In genomic region chr7:72544486-72544885, GRCh38 we compare ENCODE assay signal across 36 cellular contexts.
"Had no signal": no experiment of that assay in that cellular context is flagged by ENCODE, and none has a peak within 500 bp of the region (broad histone marks: within the 10 kb centered on the region; RNA-seq: fewer than 3 reads in every experiment).

No MANE protein-coding gene starts in this region.

- H3K27me3 ChIP-seq: adrenal gland, ascending aorta, body of pancreas, brain microvascular endothelial cell, breast epithelium had no signal

- H3K27me3 Mint-ChIP-seq: activated B cell treated with CpG ODN at 0.5 μM for 24 hours; activated CD4-positive, alpha-beta memory T cell treated with anti-CD3 and anti-CD28 coated beads for 36 hours; activated CD4-positive, alpha-beta T cell treated with anti-CD3 and anti-CD28 coated beads, Interleukin-2, amount 10 ng/mL, durations not matched to agents 24 days and 14 days; activated CD8-positive, alpha-beta T cell treated with anti-CD3 and anti-CD28 coated beads for 36 hours; activated naive CD8-positive, alpha-beta T cell treated with anti-CD3 and anti-CD28 coated beads for 36 hours; activated T-helper 17 cell treated with anti-CD3 and anti-CD28 coated beads, Interleukin-2, amount 50 U/mL, for 72 hours had no signal

- H3K4me3 ChIP-seq: adrenal gland, ascending aorta, body of pancreas, breast epithelium had no signal

- H3K36me3 ChIP-seq: adrenal gland, ascending aorta, brain microvascular endothelial cell, breast epithelium had no signal

- H3K36me3 Mint-ChIP-seq: activated CD4-positive, alpha-beta memory T cell treated with anti-CD3 and anti-CD28 coated beads for 36 hours; activated naive CD4-positive, alpha-beta T cell treated with anti-CD3 and anti-CD28 coated beads, Interleukin-2, amount 50 U/mL, for 72 hours; activated naive CD8-positive, alpha-beta T cell treated with anti-CD3 and anti-CD28 coated beads for 36 hours had no signal

- H3K27ac ChIP-seq: adrenal gland, ascending aorta, body of pancreas, brain microvascular endothelial cell, breast epithelium, VCaP had no signal

- H3K4me1 ChIP-seq: adrenal gland, ascending aorta, body of pancreas, breast epithelium had no signal

- H3K4me1 Mint-ChIP-seq: activated B cell treated with CpG ODN at 0.5 μM for 24 hours; activated CD4-positive, alpha-beta T cell treated with anti-CD3 and anti-CD28 coated beads, Interleukin-2, amount 10 ng/mL, durations not matched to agents 24 days and 14 days; activated naive CD8-positive, alpha-beta T cell treated with anti-CD3 and anti-CD28 coated beads for 36 hours; activated T-helper 17 cell treated with anti-CD3 and anti-CD28 coated beads, Interleukin-2, amount 50 U/mL, for 72 hours had no signal

- H3K27ac Mint-ChIP-seq: activated B cell treated with CpG ODN at 0.5 μM for 24 hours; activated CD4-positive, alpha-beta memory T cell treated with anti-CD3 and anti-CD28 coated beads for 36 hours; activated CD4-positive, alpha-beta T cell treated with anti-CD3 and anti-CD28 coated beads, Interleukin-2, amount 10 ng/mL, durations not matched to agents 24 days and 14 days; activated CD8-positive, alpha-beta T cell treated with anti-CD3 and anti-CD28 coated beads for 36 hours; activated naive CD4-positive, alpha-beta T cell treated with anti-CD3 and anti-CD28 coated beads for 36 hours; activated naive CD4-positive, alpha-beta T cell treated with anti-CD3 and anti-CD28 coated beads, Interleukin-2, amount 50 U/mL, for 72 hours; activated naive CD8-positive, alpha-beta T cell treated with anti-CD3 and anti-CD28 coated beads for 36 hours; activated T-cell treated with anti-CD3 and anti-CD28 coated beads, Interleukin-2, amount 50 U/mL, for 72 hours; activated T-helper 1 cell treated with anti-CD3 and anti-CD28 coated beads, Interleukin-12 subunit alpha, Interleukin-12 subunit beta, Interleukin-2, Interleukin-4 antibody, amounts not matched to agents 30 ng/mL and 10 ng/mL and 1 ng/mL, durations not matched to agents 14 hours and 24 hours and 36 hours; activated T-helper 17 cell treated with anti-CD3 and anti-CD28 coated beads, Interleukin-2, amount 50 U/mL, for 72 hours; T-helper 1 cell treated with Interleukin-12 subunit alpha and Interleukin-12 subunit beta and Interleukin-4 antibody, amounts not matched to agents 30 μg/mL and 1 μg/mL, for 36 hours; T-helper 2 cell treated with Interferon-gamma antibody and Interleukin-4, amounts not matched to agents 5 μg/mL and 100 μg/mL, for 36 hours had no signal

- DNase-seq: activated B cell treated with CpG ODN at 0.5 μM for 24 hours; activated CD4-positive, alpha-beta memory T cell treated with anti-CD3 and anti-CD28 coated beads for 36 hours; activated CD4-positive, alpha-beta T cell treated with anti-CD3 and anti-CD28 coated beads for 4 hours; activated CD4-positive, alpha-beta T cell treated with anti-CD3 and anti-CD28 coated beads, Interleukin-2, amount 10 ng/mL, durations not matched to agents 24 days and 14 days; activated CD4-positive, alpha-beta T cell treated with anti-CD3 and anti-CD28 coated beads, Interleukin-2, amount 50 U/mL, for 1 hour; activated CD4-positive, alpha-beta T cell treated with anti-CD3 and anti-CD28 coated beads, Interleukin-2, amount 50 U/mL, for 4 hours; activated CD4-positive, CD25-positive, alpha-beta regulatory T cell treated with anti-CD3 and anti-CD28 coated beads, Interleukin-2, amount 50 U/mL, for 72 hours; activated CD8-positive, alpha-beta memory T cell treated with anti-CD3 and anti-CD28 coated beads, Interleukin-2, amount 50 U/mL, for 4 hours; activated CD8-positive, alpha-beta T cell treated with anti-CD3 and anti-CD28 coated beads for 36 hours; activated effector memory CD4-positive, alpha-beta T cell treated with anti-CD3 and anti-CD28 coated beads, Interleukin-2, amount 50 U/mL, for 16 hours; activated gamma-delta T cell treated with Interleukin-2 at 50 U/mL for 16 hours; activated naive CD4-positive, alpha-beta T cell; activated naive CD4-positive, alpha-beta T cell treated with anti-CD3 and anti-CD28 coated beads for 36 hours; activated naive CD4-positive, alpha-beta T cell treated with anti-CD3 and anti-CD28 coated beads, Interleukin-2, amount 50 U/mL, for 16 hours; activated naive CD8-positive, alpha-beta T cell treated with anti-CD3 and anti-CD28 coated beads for 36 hours; activated T-cell treated with anti-CD3 and anti-CD28 coated beads for 4 hours; activated T-cell treated with anti-CD3 and anti-CD28 coated beads, Interleukin-2, amount 50 U/mL, for 1 hour; activated T-cell treated with anti-CD3 and anti-CD28 coated beads, Interleukin-2, amount 50 U/mL, for 4 hours; activated T-cell treated with anti-CD3 and anti-CD28 coated beads, Interleukin-2, amount 50 U/mL, for 72 hours; adrenal gland; amniotic stem cell; body of pancreas; brain microvascular endothelial cell; central memory CD4-positive, alpha-beta T cell; T-helper 1 cell; T-helper 2 cell; T-helper 9 cell had no signal

- H3K9me3 Mint-ChIP-seq: activated B cell treated with CpG ODN at 0.5 μM for 24 hours; activated CD4-positive, alpha-beta memory T cell treated with anti-CD3 and anti-CD28 coated beads for 36 hours; activated CD4-positive, alpha-beta T cell treated with anti-CD3 and anti-CD28 coated beads, Interleukin-2, amount 10 ng/mL, durations not matched to agents 24 days and 14 days; activated CD8-positive, alpha-beta T cell treated with anti-CD3 and anti-CD28 coated beads for 36 hours; activated naive CD4-positive, alpha-beta T cell treated with anti-CD3 and anti-CD28 coated beads for 36 hours; activated naive CD4-positive, alpha-beta T cell treated with anti-CD3 and anti-CD28 coated beads, Interleukin-2, amount 50 U/mL, for 72 hours; activated naive CD8-positive, alpha-beta T cell treated with anti-CD3 and anti-CD28 coated beads for 36 hours; activated T-cell treated with anti-CD3 and anti-CD28 coated beads, Interleukin-2, amount 50 U/mL, for 4 hours; activated T-cell treated with anti-CD3 and anti-CD28 coated beads, Interleukin-2, amount 50 U/mL, for 72 hours; activated T-helper 1 cell treated with anti-CD3 and anti-CD28 coated beads, Interleukin-12 subunit alpha, Interleukin-12 subunit beta, Interleukin-2, Interleukin-4 antibody, amounts not matched to agents 30 ng/mL and 10 ng/mL and 1 ng/mL, durations not matched to agents 14 hours and 24 hours and 36 hours; activated T-helper 17 cell treated with anti-CD3 and anti-CD28 coated beads, Interleukin-2, amount 50 U/mL, for 72 hours; T-helper 1 cell treated with Interleukin-12 subunit alpha and Interleukin-12 subunit beta and Interleukin-4 antibody, amounts not matched to agents 30 μg/mL and 1 μg/mL, for 36 hours; T-helper 2 cell treated with Interferon-gamma antibody and Interleukin-4, amounts not matched to agents 5 μg/mL and 100 μg/mL, for 36 hours had no signal

- FAIRE-seq: TTC549 had no signal

- H3K4me3 Mint-ChIP-seq: activated B cell treated with CpG ODN at 0.5 μM for 24 hours; activated CD4-positive, alpha-beta memory T cell treated with anti-CD3 and anti-CD28 coated beads for 36 hours; activated CD4-positive, alpha-beta T cell treated with anti-CD3 and anti-CD28 coated beads, Interleukin-2, amount 10 ng/mL, durations not matched to agents 24 days and 14 days; activated CD8-positive, alpha-beta T cell treated with anti-CD3 and anti-CD28 coated beads for 36 hours; activated naive CD4-positive, alpha-beta T cell treated with anti-CD3 and anti-CD28 coated beads for 36 hours; activated naive CD8-positive, alpha-beta T cell treated with anti-CD3 and anti-CD28 coated beads for 36 hours; activated T-cell treated with anti-CD3 and anti-CD28 coated beads, Interleukin-2, amount 50 U/mL, for 4 hours; activated T-cell treated with anti-CD3 and anti-CD28 coated beads, Interleukin-2, amount 50 U/mL, for 72 hours; activated T-helper 1 cell treated with anti-CD3 and anti-CD28 coated beads, Interleukin-12 subunit alpha, Interleukin-12 subunit beta, Interleukin-2, Interleukin-4 antibody, amounts not matched to agents 30 ng/mL and 10 ng/mL and 1 ng/mL, durations not matched to agents 14 hours and 24 hours and 36 hours; activated T-helper 17 cell treated with anti-CD3 and anti-CD28 coated beads, Interleukin-2, amount 50 U/mL, for 72 hours; T-helper 1 cell treated with Interleukin-12 subunit alpha and Interleukin-12 subunit beta and Interleukin-4 antibody, amounts not matched to agents 30 μg/mL and 1 μg/mL, for 36 hours; T-helper 2 cell treated with Interferon-gamma antibody and Interleukin-4, amounts not matched to agents 5 μg/mL and 100 μg/mL, for 36 hours had no signal

- H3K9me3 ChIP-seq: adrenal gland, ascending aorta, body of pancreas had no signal
